Comparison of ENCODE assay signal across 1 cellular context in genomic region chr10:110210663-110211454, GRCh38.
TF ChIP-seq lines count a peak whose summit lies in the region.

No MANE protein-coding gene starts in this region.

TF ChIP-seq in liver, 16 proteins besides CTCF, POLR2A, EP300 and RAD21 (continued from another document):
- TF ChIP-seq REST (IDR thresholded peaks at IDR 0.05) (peak; percentile 62), SP1 (IDR thresholded peaks at IDR 0.05) (peak; percentile 89), NR2F2 (IDR thresholded peaks at IDR 0.05) (peak; percentile 15), YY1 (IDR thresholded peaks at IDR 0.05) (peak; percentile 70)
